8 cellular contexts compared by ENCODE assay signal in genomic region chr14:30656190-30656632, GRCh38. TPM values are rescaled to one million over a fixed set of nuclear protein-coding genes. Genes with fewer than 3 reads are reported as not detected.
DNase-seq lines count a peak whose midpoint lies in the region; ATAC-seq and TF ChIP-seq lines count a peak whose summit lies in the region.

No MANE protein-coding gene starts in this region.

- no peak overlapping the region for H3K4ac ChIP-seq in neuronal stem cell (ENCODE audit: low read length)

- H3K14ac ChIP-seq in neuronal stem cell (ENCODE audit: low read length): no peak overlapping the region

- H3K36me3 ChIP-seq in neuronal stem cell (replicated peaks in 1 of 2; ENCODE audit: control insufficient read depth in 2 of 2, insufficient read depth in 2 of 2, low read length in 2 of 2): peaks cover 9 to 96% of the 10 kb centered on the region in 2 donors

- in situ Hi-C loops in KBM-7 (cut with MboI; ENCODE audit: low pct_unique_long_range_greater_than_20kb, low sequenced_read_pairs): loop anchor here (25.0 kb wide), 1 partner anchor 231 kb away; no protein-coding TSS in a partner anchor

- no peak overlapping the region for H3K4me2 ChIP-seq in neuronal stem cell (ENCODE audit: insufficient read depth, low read length, poor library complexity, severe bottlenecking)

- H3K4me3 ChIP-seq in fibroblast of pulmonary artery (replicated peaks; ENCODE audit: low read depth, low read length) (no peak overlapping the region), neuronal stem cell (ENCODE audit: low read length in 2 of 2) (no peak overlapping the region)

- CTCF ChIA-PET in activated CD4-positive, alpha-beta T cell treated with anti-CD3 and anti-CD28 coated beads, Interleukin-2, amount 10 ng/mL, durations not matched to agents 7 days and 5 days (lab: Charles Lee): interaction anchor here (0.7 to 1.0 kb wide), 4 partner anchors 9 to 34 kb away, joined by 3 to 4 read pairs (median 3); partner anchors contain the start of gene SCFD1

- no peak overlapping the region for H3K27ac Mint-ChIP-seq in activated CD4-positive, alpha-beta T cell treated with anti-CD3 and anti-CD28 coated beads, Interleukin-2, amount 10 ng/mL, durations not matched to agents 7 days and 5 days

- no peak overlapping the region for H3K23ac ChIP-seq in neuronal stem cell (ENCODE audit: low read depth, low read length, poor library complexity)

- H3K79me1 ChIP-seq in neuronal stem cell (ENCODE audit: low read depth, low read length): no peaks in the 10 kb centered on the region

- no peaks in the 10 kb centered on the region for H3K4me1 ChIP-seq in neuronal stem cell (ENCODE audit: control insufficient read depth in 2 of 2, insufficient read depth in 1 of 2, low read depth in 1 of 2, low read length in 2 of 2)

- POLR2A ChIA-PET in activated CD4-positive, alpha-beta T cell treated with anti-CD3 and anti-CD28 coated beads, Interleukin-2, amount 10 ng/mL, durations not matched to agents 7 days and 5 days (lab: Charles Lee): no interaction called here

- no peak overlapping the region for H3K27ac ChIP-seq in neuronal stem cell (replicated peaks; ENCODE audit: low read length)

- H2BK5ac ChIP-seq in neuronal stem cell (ENCODE audit: low read length): no peak overlapping the region

- no peaks in the 10 kb centered on the region for H3K4me1 Mint-ChIP-seq in activated CD4-positive, alpha-beta T cell treated with anti-CD3 and anti-CD28 coated beads, Interleukin-2, amount 10 ng/mL, durations not matched to agents 7 days and 5 days

- H3K9me3 ChIP-seq in neuronal stem cell (replicated peaks in 1 of 2; ENCODE audit: control insufficient read depth in 2 of 2, insufficient read depth in 1 of 2, low read depth in 1 of 2, low read length in 2 of 2): no peaks in the 10 kb centered on the region

- peak; percentile 30 for DNase-seq in NCI-H2171 treated with DMSO at 0.1 percent for 48 hours (lab: John Stamatoyannopoulos, UW)
- no peak for DNase-seq in NCI-H2171 (lab: John Stamatoyannopoulos, UW)
- peak; percentile 42 for DNase-seq in KBM-7
- peak; percentile 28 for DNase-seq in activated CD4-positive, alpha-beta T cell treated with anti-CD3 and anti-CD28 coated beads, Interleukin-2, amount 10 ng/mL, durations not matched to agents 7 days and 5 days
- peak; percentile 47 for DNase-seq in fibroblast of pulmonary artery (ENCODE audit: low read depth)
- DNase-seq in neuronal stem cell (ENCODE audit: low spot score): peak; percentile 17
- no peak for DNase-seq in kidney glomerular epithelial cell (lab: John Stamatoyannopoulos, UW)

- H3K4me3 Mint-ChIP-seq in activated CD4-positive, alpha-beta T cell treated with anti-CD3 and anti-CD28 coated beads, Interleukin-2, amount 10 ng/mL, durations not matched to agents 7 days and 5 days: no peak overlapping the region

- no peak overlapping the region for H2BK12ac ChIP-seq in neuronal stem cell (ENCODE audit: low read length)

- peak; percentile 57 for TF ChIP-seq CTCF in fibroblast of pulmonary artery (IDR thresholded peaks at IDR 0.05; ENCODE audit: low read length, missing control alignments)

- no peaks in the 10 kb centered on the region for H3K27me3 ChIP-seq in neuronal stem cell (ENCODE audit: control insufficient read depth in 3 of 3, insufficient read depth in 3 of 3, low read depth in 1 of 3, low read length in 3 of 3)

- no peak overlapping the region for H4K91ac ChIP-seq in neuronal stem cell (ENCODE audit: low read depth, low read length, poor library complexity)

- H2BK15ac ChIP-seq in neuronal stem cell (ENCODE audit: low read length): no peak overlapping the region

- WGBS in neuronal stem cell (ENCODE audit: extremely low coverage in 2 of 2, insufficient read length in 2 of 2, insufficient replicate concordance in 1 of 2), 2 donors: no CpG with 5 or more reads among the region's 8 CpGs

- H3K27me3 Mint-ChIP-seq in activated CD4-positive, alpha-beta T cell treated with anti-CD3 and anti-CD28 coated beads, Interleukin-2, amount 10 ng/mL, durations not matched to agents 7 days and 5 days: no peaks in the 10 kb centered on the region

- no peaks in the 10 kb centered on the region for H3K9me3 Mint-ChIP-seq in activated CD4-positive, alpha-beta T cell treated with anti-CD3 and anti-CD28 coated beads, Interleukin-2, amount 10 ng/mL, durations not matched to agents 7 days and 5 days

- H2AK5ac ChIP-seq in neuronal stem cell (ENCODE audit: low read depth, low read length): no peak overlapping the region

- H3K9ac ChIP-seq in neuronal stem cell (ENCODE audit: low read depth, low read length, poor library complexity): no peak overlapping the region

- H2AFZ ChIP-seq in neuronal stem cell (ENCODE audit: low read length): no peak overlapping the region

- peaks cover 24% of the 10 kb centered on the region for H3K36me3 Mint-ChIP-seq in activated CD4-positive, alpha-beta T cell treated with anti-CD3 and anti-CD28 coated beads, Interleukin-2, amount 10 ng/mL, durations not matched to agents 7 days and 5 days (ENCODE audit: low read depth)

- ATAC-seq in HG03175 (IDR thresholded peaks at IDR 0.05; ENCODE audit: unreplicated experiment): no peak

- H2BK120ac ChIP-seq in neuronal stem cell (ENCODE audit: low read depth, low read length): no peak overlapping the region

- no peak overlapping the region for H4K8ac ChIP-seq in neuronal stem cell (ENCODE audit: low read depth, low read length)

- no peak overlapping the region for H3K18ac ChIP-seq in neuronal stem cell (ENCODE audit: low read length)

RNA-seq across cellular contexts. Expression of gene SCFD1, which starts 34.1 kb away (rescaled TPM):
- total RNA-seq in activated CD4-positive, alpha-beta T cell treated with anti-CD3 and anti-CD28 coated beads, Interleukin-2, amount 10 ng/mL, durations not matched to agents 7 days and 5 days: 10 to 100 TPM; 59.2 to 61.7 TPM
- polyA plus RNA-seq in neuronal stem cell (2013, experiment 1 of 2): 106 TPM
- 108 TPM for polyA plus RNA-seq in neuronal stem cell (2013, experiment 2 of 2)

Comparison
In these comparisons a context has a peak if more than half of its experiments do, and no peak if none do; other contexts are left out.
1. DNase-seq: peak in NCI-H2171 treated with DMSO at 0.1 percent for 48 hours (single experiment), KBM-7 (single experiment), activated CD4-positive, alpha-beta T cell treated with anti-CD3 and anti-CD28 coated beads, Interleukin-2, amount 10 ng/mL, durations not matched to agents 7 days and 5 days (single experiment), fibroblast of pulmonary artery (single experiment) and neuronal stem cell (single experiment); none in NCI-H2171 (single experiment) and kidney glomerular epithelial cell (single experiment).